Comparison of ENCODE assay signal across 27 cellular contexts in the genomic region with DNA sequence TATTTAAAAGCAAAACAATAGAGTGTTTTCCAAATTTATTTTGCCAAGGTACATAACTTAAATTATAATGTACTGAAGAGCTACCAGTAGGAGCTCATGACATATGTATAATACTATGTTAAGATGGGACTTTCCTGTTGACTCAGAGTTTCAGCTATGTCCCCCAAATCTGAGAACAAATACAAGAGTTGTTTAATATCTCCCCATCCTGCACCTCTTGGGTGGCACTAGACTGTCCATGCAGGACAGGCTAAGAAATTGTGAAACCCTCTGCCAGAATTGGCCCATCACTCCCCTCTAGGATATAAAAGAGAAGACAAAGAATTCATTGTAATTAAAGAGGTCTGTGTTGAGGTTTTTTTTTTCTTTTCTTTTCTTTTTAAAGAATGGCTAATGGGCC. TPM values are rescaled to one million over a fixed set of nuclear protein-coding genes. Genes with fewer than 3 reads are reported as not detected.
DNase-seq lines count a peak whose midpoint lies in the region; ATAC-seq and TF ChIP-seq lines count a peak whose summit lies in the region.
"Had no signal": no experiment of that assay in that cellular context is flagged by ENCODE, and none has a peak within 500 bp of the region (broad histone marks: within the 10 kb centered on the region; RNA-seq: fewer than 3 reads in every experiment).

No MANE protein-coding gene starts in this region.

- H3K27me3 ChIP-seq in RWPE2 (ENCODE audit: insufficient read depth, poor library complexity, severe bottlenecking), result no peaks in the 10 kb centered on the region
- H3K27me3 ChIP-seq in smooth muscle cell (ENCODE audit: low read depth), result no peaks in the 10 kb centered on the region
- H3K27me3 ChIP-seq: BE2C, right lobe of liver, tibial nerve had no signal

- H3K36me3 Mint-ChIP-seq in stimulated activated naive B cell treated with anti-CD40 and anti-IgM and Interleukin-4, amounts not matched to agents 10 μg/mL and 1 μg/mL and 100 μg/mL, for 72 hours, result no peaks in the 10 kb centered on the region
- H3K36me3 Mint-ChIP-seq: activated naive CD8-positive, alpha-beta T cell treated with anti-CD3 and anti-CD28 coated beads, Interleukin-2, amount 10 ng/mL, durations not matched to agents 7 days and 5 days; brain; natural killer cell treated with Interleukin-12 subunit alpha and Interleukin-12 subunit beta and Interleukin-15 and Interleukin-18, amount 100 ng/mL, for 72 hours; stimulated activated effector memory CD8-positive, alpha-beta T cell treated with anti-CD3 and anti-CD28 coated beads, Interleukin-12 subunit alpha, Interleukin-12 subunit beta, amount 100 ng/mL, for 72 hours had no signal

- peaks cover 0 to 5% of the 10 kb centered on the region in 2 donors for H3K9me3 Mint-ChIP-seq in stimulated activated naive B cell treated with anti-CD40 and anti-IgM and Interleukin-4, amounts not matched to agents 10 μg/mL and 1 μg/mL and 100 μg/mL, for 72 hours
- H3K9me3 Mint-ChIP-seq: activated naive CD8-positive, alpha-beta T cell treated with anti-CD3 and anti-CD28 coated beads, Interleukin-2, amount 10 ng/mL, durations not matched to agents 7 days and 5 days; activated T-helper 2 cell treated with anti-CD3 and anti-CD28 coated beads, Interferon-gamma antibody, Interleukin-2, Interleukin-4, amounts not matched to agents 10 μg/mL and 5 μg/mL and 100 μg/mL, durations not matched to agents 14 hours and 24 hours and 36 hours; natural killer cell treated with Interleukin-12 subunit alpha and Interleukin-12 subunit beta and Interleukin-15 and Interleukin-18, amount 100 ng/mL, for 72 hours; stimulated activated effector memory CD8-positive, alpha-beta T cell treated with anti-CD3 and anti-CD28 coated beads, Interleukin-12 subunit alpha, Interleukin-12 subunit beta, amount 100 ng/mL, for 72 hours; T-helper 1 cell treated with Interleukin-12 subunit alpha and Interleukin-12 subunit beta and Interleukin-4 antibody, amounts not matched to agents 30 μg/mL and 1 μg/mL, for 36 hours had no signal

- TF ChIP-seq CTCF in RWPE2 (IDR thresholded peaks at IDR 0.05; ENCODE audit: poor library complexity, severe bottlenecking), result no peak
- no peak for TF ChIP-seq CTCF in smooth muscle cell (IDR thresholded peaks at IDR 0.05; ENCODE audit: borderline replicate concordance, insufficient read depth, poor library complexity, severe bottlenecking)

- H3K79me2 ChIP-seq in smooth muscle cell (ENCODE audit: low read depth), result no peaks in the 10 kb centered on the region
- H3K79me2 ChIP-seq: parathyroid adenoma had no signal

- H3K9ac ChIP-seq in smooth muscle cell (ENCODE audit: low read depth), result no peak overlapping the region
- H3K9ac ChIP-seq: parathyroid adenoma had no signal

- H3K27ac ChIP-seq in RWPE2 (ENCODE audit: poor library complexity, severe bottlenecking), result no peak overlapping the region
- peak overlapping the region; percentile 42 for H3K27ac ChIP-seq in smooth muscle cell (ENCODE audit: low read depth)
- H3K27ac ChIP-seq: parathyroid adenoma, right lobe of liver, tibial nerve, VCaP had no signal

- H3K4me1 ChIP-seq in RWPE2 (ENCODE audit: insufficient read depth, poor library complexity, severe bottlenecking) (peaks cover 9% of the 10 kb centered on the region), smooth muscle cell (ENCODE audit: low read depth) (peaks cover 13% of the 10 kb centered on the region)
- H3K4me1 ChIP-seq: Caco-2, parathyroid adenoma, right lobe of liver, tibial nerve had no signal

- H3K36me3 ChIP-seq in RWPE2 (ENCODE audit: low read depth) (no peaks in the 10 kb centered on the region), smooth muscle cell (ENCODE audit: low read depth) (peaks cover 3% of the 10 kb centered on the region)
- H3K36me3 ChIP-seq: BE2C, right lobe of liver, tibial nerve had no signal

- H3K4me3 Mint-ChIP-seq in stimulated activated naive B cell treated with anti-CD40 and anti-IgM and Interleukin-4, amounts not matched to agents 10 μg/mL and 1 μg/mL and 100 μg/mL, for 72 hours, result no peak overlapping the region
- H3K4me3 Mint-ChIP-seq: activated naive CD8-positive, alpha-beta T cell treated with anti-CD3 and anti-CD28 coated beads, Interleukin-2, amount 10 ng/mL, durations not matched to agents 7 days and 5 days; brain; natural killer cell treated with Interleukin-12 subunit alpha and Interleukin-12 subunit beta and Interleukin-15 and Interleukin-18, amount 100 ng/mL, for 72 hours; stimulated activated effector memory CD8-positive, alpha-beta T cell treated with anti-CD3 and anti-CD28 coated beads, Interleukin-12 subunit alpha, Interleukin-12 subunit beta, amount 100 ng/mL, for 72 hours; T-helper 1 cell treated with Interleukin-12 subunit alpha and Interleukin-12 subunit beta and Interleukin-4 antibody, amounts not matched to agents 30 μg/mL and 1 μg/mL, for 36 hours had no signal

- H3K4me1 Mint-ChIP-seq in stimulated activated naive B cell treated with anti-CD40 and anti-IgM and Interleukin-4, amounts not matched to agents 10 μg/mL and 1 μg/mL and 100 μg/mL, for 72 hours, result no peaks in the 10 kb centered on the region
- H3K4me1 Mint-ChIP-seq: activated naive CD8-positive, alpha-beta T cell treated with anti-CD3 and anti-CD28 coated beads, Interleukin-2, amount 10 ng/mL, durations not matched to agents 7 days and 5 days; stimulated activated effector memory CD8-positive, alpha-beta T cell treated with anti-CD3 and anti-CD28 coated beads, Interleukin-12 subunit alpha, Interleukin-12 subunit beta, amount 100 ng/mL, for 72 hours had no signal

- no peaks in the 10 kb centered on the region for H3K27me3 Mint-ChIP-seq in stimulated activated naive B cell treated with anti-CD40 and anti-IgM and Interleukin-4, amounts not matched to agents 10 μg/mL and 1 μg/mL and 100 μg/mL, for 72 hours
- H3K27me3 Mint-ChIP-seq: activated naive CD8-positive, alpha-beta T cell treated with anti-CD3 and anti-CD28 coated beads, Interleukin-2, amount 10 ng/mL, durations not matched to agents 7 days and 5 days had no signal

- H3K9me3 ChIP-seq in RWPE2 (ENCODE audit: severe bottlenecking) (no peaks in the 10 kb centered on the region), smooth muscle cell (replicated peaks; ENCODE audit: low read depth) (no peaks in the 10 kb centered on the region)
- H3K9me3 ChIP-seq: BE2C, right lobe of liver, tibial nerve had no signal

- peaks cover 6% of the 10 kb centered on the region for H3F3A ChIP-seq in smooth muscle cell (ENCODE audit: low read depth)

- H3K27ac Mint-ChIP-seq in stimulated activated naive B cell treated with anti-CD40 and anti-IgM and Interleukin-4, amounts not matched to agents 10 μg/mL and 1 μg/mL and 100 μg/mL, for 72 hours, result no peak overlapping the region
- H3K27ac Mint-ChIP-seq: activated naive CD8-positive, alpha-beta T cell treated with anti-CD3 and anti-CD28 coated beads, Interleukin-2, amount 10 ng/mL, durations not matched to agents 7 days and 5 days; activated T-helper 2 cell treated with anti-CD3 and anti-CD28 coated beads, Interferon-gamma antibody, Interleukin-2, Interleukin-4, amounts not matched to agents 10 μg/mL and 5 μg/mL and 100 μg/mL, durations not matched to agents 14 hours and 24 hours and 36 hours; brain; natural killer cell treated with Interleukin-12 subunit alpha and Interleukin-12 subunit beta and Interleukin-15 and Interleukin-18, amount 100 ng/mL, for 72 hours; stimulated activated effector memory CD8-positive, alpha-beta T cell treated with anti-CD3 and anti-CD28 coated beads, Interleukin-12 subunit alpha, Interleukin-12 subunit beta, amount 100 ng/mL, for 72 hours; T-helper 1 cell treated with Interleukin-12 subunit alpha and Interleukin-12 subunit beta and Interleukin-4 antibody, amounts not matched to agents 30 μg/mL and 1 μg/mL, for 36 hours had no signal

- no peak for DNase-seq in RWPE2 (ENCODE audit: low spot score)
- DNase-seq in fibroblast of gingiva (ENCODE audit: low read depth), result peak; percentile 36
- DNase-seq in smooth muscle cell (lab: John Stamatoyannopoulos, UW; ENCODE audit: unreplicated experiment), result no peak
- DNase-seq in stimulated activated naive B cell treated with anti-CD40 and anti-IgM and Interleukin-4, amounts not matched to agents 10 μg/mL and 1 μg/mL and 100 μg/mL, for 72 hours, result no peak
- DNase-seq in stimulated activated CD4-positive, alpha-beta T cell treated with anti-CD3 and anti-CD28 coated beads, Interleukin-1b, Interleukin-23, amount 100 ng/mL, for 48 hours, result no peak
- no peak for DNase-seq in GOT3 (lab: John Stamatoyannopoulos, UW)
- DNase-seq: activated CD4-positive, alpha-beta T cell treated with anti-CD3 and anti-CD28 coated beads, Interleukin-2, amount 50 U/mL, for 1 hour; activated CD8-positive, alpha-beta memory T cell treated with anti-CD3 and anti-CD28 coated beads, Interleukin-2, amount 50 U/mL, for 4 hours; activated naive CD8-positive, alpha-beta T cell treated with anti-CD3 and anti-CD28 coated beads, Interleukin-2, amount 10 ng/mL, durations not matched to agents 7 days and 5 days; BE2C; Caco-2; DND-41; midbrain; MV-4-11; NCI-H187 treated with DMSO at 0.1 percent for 48 hours; right lobe of liver had no signal

- no peak overlapping the region for H2AFZ ChIP-seq in smooth muscle cell (ENCODE audit: low read depth)
- H2AFZ ChIP-seq: parathyroid adenoma had no signal

- H4K20me1 ChIP-seq in smooth muscle cell (ENCODE audit: low read depth), result no peaks in the 10 kb centered on the region

- H3K4me3 ChIP-seq in RWPE2 (ENCODE audit: severe bottlenecking) (no peak overlapping the region), smooth muscle cell (no peak overlapping the region)
- H3K4me3 ChIP-seq: K562, right lobe of liver, tibial nerve had no signal

- peak; percentile 53 for ATAC-seq in GM18868 (IDR thresholded peaks at IDR 0.05; ENCODE audit: unreplicated experiment)
- ATAC-seq in RWPE2 (ENCODE audit: low read depth), result peak; percentile 62
- ATAC-seq in stimulated activated naive B cell treated with anti-CD40 and anti-IgM and Interleukin-4, amounts not matched to agents 10 μg/mL and 1 μg/mL and 100 μg/mL, for 72 hours (replicated peaks), result no peak
- ATAC-seq: K562; left lobe of liver; natural killer cell treated with Interleukin-12 subunit alpha and Interleukin-12 subunit beta and Interleukin-15 and Interleukin-18, amount 100 ng/mL, for 72 hours; right lobe of liver; stimulated activated effector memory CD8-positive, alpha-beta T cell treated with anti-CD3 and anti-CD28 coated beads, Interleukin-12 subunit alpha, Interleukin-12 subunit beta, amount 100 ng/mL, for 72 hours had no signal

- no peak overlapping the region for H3K4me2 ChIP-seq in smooth muscle cell

RNA-seq across cellular contexts. Expression of gene CTAGE1, which starts 21.7 kb away (rescaled TPM):
- not detected in 2 replicates for total RNA-seq in smooth muscle cell
- not detected in 2 replicates for polyA plus RNA-seq in smooth muscle cell
- total RNA-seq: activated naive CD8-positive, alpha-beta T cell treated with anti-CD3 and anti-CD28 coated beads, Interleukin-2, amount 10 ng/mL, durations not matched to agents 7 days and 5 days; activated T-helper 2 cell treated with anti-CD3 and anti-CD28 coated beads, Interferon-gamma antibody, Interleukin-2, Interleukin-4, amounts not matched to agents 10 μg/mL and 5 μg/mL and 100 μg/mL, durations not matched to agents 14 hours and 24 hours and 36 hours; Caco-2; K562; left lobe of liver; natural killer cell treated with Interleukin-12 subunit alpha and Interleukin-12 subunit beta and Interleukin-15 and Interleukin-18, amount 100 ng/mL, for 72 hours; right lobe of liver; tibial nerve had no signal
- polyA plus RNA-seq: K562 had no signal

Comparison
In these comparisons a context has a peak if more than half of its experiments do, and no peak if none do; other contexts are left out.
1. ATAC-seq: peak in GM18868 (single experiment) and RWPE2 (single experiment); none in stimulated activated naive B cell treated with anti-CD40 and anti-IgM and Interleukin-4, amounts not matched to agents 10 μg/mL and 1 μg/mL and 100 μg/mL, for 72 hours (0 of 2).